Comparison of ENCODE assay signal across 10 cellular contexts in genomic region chr11:61445535-61445934, GRCh38. TPM values are rescaled to one million over a fixed set of nuclear protein-coding genes. Genes with fewer than 3 reads are reported as not detected.
A peak's percentile ranks its signal among the peaks of the same experiment; 100 is the strongest.
DNase-seq lines count a peak whose midpoint lies in the region; ATAC-seq and TF ChIP-seq lines count a peak whose summit lies in the region.
"Had no signal": no experiment of that assay in that cellular context is flagged by ENCODE, and none has a peak within 500 bp of the region (broad histone marks: within the 10 kb centered on the region; RNA-seq: fewer than 3 reads in every experiment).

No MANE protein-coding gene starts in this region.

- WGBS in endodermal cell (ENCODE audit: insufficient coverage in 1 of 2, insufficient read length in 1 of 2), 2 experiments = 88 to 97% methylated on average over 3 to 4 of the region's 4 CpGs

- H3K36me3 ChIP-seq in endodermal cell (ENCODE audit: control insufficient read depth, insufficient read depth, low read length) (peaks cover 79% of the 10 kb centered on the region), stomach smooth muscle (ENCODE audit: control insufficient read depth in 2 of 2, insufficient read depth in 2 of 2, low read length in 2 of 2) (peaks cover 7 to 13% of the 10 kb centered on the region in 2 donors)

- H3K27ac Mint-ChIP-seq in endodermal cell = peak overlapping the region; percentile 84
- H3K27ac Mint-ChIP-seq: T-helper 2 cell treated with Interferon-gamma antibody and Interleukin-4, amounts not matched to agents 5 μg/mL and 100 μg/mL, for 36 hours had no signal

- peaks cover 75% of the 10 kb centered on the region for H3K36me3 Mint-ChIP-seq in endodermal cell (ENCODE audit: low read depth)

- no peaks in the 10 kb centered on the region for H3K27me3 Mint-ChIP-seq in endodermal cell (ENCODE audit: insufficient read depth)

- no peak for TF ChIP-seq CTCF in endodermal cell (conservative IDR thresholded peaks at IDR 0.05)

- H3K4me3 ChIP-seq in endodermal cell (ENCODE audit: low read length) = no peak overlapping the region
- no peak overlapping the region for H3K4me3 ChIP-seq in stomach smooth muscle (ENCODE audit: low read length in 2 of 2)
- H3K4me3 ChIP-seq: suprapubic skin had no signal

- H3K27me3 ChIP-seq in endodermal cell (ENCODE audit: control insufficient read depth, insufficient read depth, low read length, poor library complexity, severe bottlenecking) (no peaks in the 10 kb centered on the region), stomach smooth muscle (ENCODE audit: control insufficient read depth in 1 of 2, insufficient read depth in 2 of 2, low read length in 2 of 2) (no peaks in the 10 kb centered on the region)
- H3K27me3 ChIP-seq: suprapubic skin had no signal

- H3K27ac ChIP-seq in endodermal cell (ENCODE audit: low read depth, low read length) (peak overlapping the region; percentile 55), stomach smooth muscle (ENCODE audit: low read length) (peak overlapping the region; percentile 74)
- H3K27ac ChIP-seq: suprapubic skin had no signal

- peak; percentile 38 to 68 for DNase-seq in NCI-H2081 (lab: John Stamatoyannopoulos, UW)
- no peak for DNase-seq in NCI-H2081 treated with DMSO at 0.1 percent for 48 hours (lab: John Stamatoyannopoulos, UW)
- DNase-seq in NCI-H345 treated with DMSO at 0.1 percent for 48 hours (lab: John Stamatoyannopoulos, UW; ENCODE audit: unreplicated experiment) = peak; percentile 10
- DNase-seq in endodermal cell = no peak

- no peak for ATAC-seq in GM21528 (IDR thresholded peaks at IDR 0.05; ENCODE audit: low FRiP score, unreplicated experiment)
- no peak for ATAC-seq in GM19324 (IDR thresholded peaks at IDR 0.05; ENCODE audit: low FRiP score, unreplicated experiment)
- ATAC-seq in GM21367 (IDR thresholded peaks at IDR 0.05; ENCODE audit: unreplicated experiment) = no peak

- no peaks in the 10 kb centered on the region for H3K9me3 ChIP-seq in endodermal cell (ENCODE audit: control insufficient read depth, low read length)
- H3K9me3 ChIP-seq in stomach smooth muscle (ENCODE audit: control insufficient read depth in 2 of 2, low read length in 2 of 2) = no peaks in the 10 kb centered on the region
- H3K9me3 ChIP-seq: suprapubic skin had no signal

- H3K4me1 ChIP-seq in endodermal cell (ENCODE audit: control insufficient read depth, insufficient read depth, low read length) (no peaks in the 10 kb centered on the region), stomach smooth muscle (ENCODE audit: control insufficient read depth, insufficient read depth, low read length) (peaks cover 47% of the 10 kb centered on the region)

- H3K9me3 Mint-ChIP-seq in endodermal cell = no peaks in the 10 kb centered on the region
- H3K9me3 Mint-ChIP-seq: T-helper 2 cell treated with Interferon-gamma antibody and Interleukin-4, amounts not matched to agents 5 μg/mL and 100 μg/mL, for 36 hours had no signal

- H3K9ac ChIP-seq in endodermal cell (ENCODE audit: extremely low read depth, low read length, poor library complexity, severe bottlenecking) = no peak overlapping the region
- peak overlapping the region in 1 of 2 donors; percentile 47 for H3K9ac ChIP-seq in stomach smooth muscle (ENCODE audit: low read length in 2 of 2)

- H3K4me1 Mint-ChIP-seq in endodermal cell = peaks cover 1% of the 10 kb centered on the region

- H3K4me3 Mint-ChIP-seq in endodermal cell = no peak overlapping the region
- H3K4me3 Mint-ChIP-seq: T-helper 2 cell treated with Interferon-gamma antibody and Interleukin-4, amounts not matched to agents 5 μg/mL and 100 μg/mL, for 36 hours had no signal

RNA-seq across cellular contexts. Expression of gene SDHAF2, which starts 15.6 kb away (rescaled TPM):
- total RNA-seq in endodermal cell = 10 to 100 TPM; 41.4 to 45.4 TPM
- 37.1 TPM for polyA plus RNA-seq in endodermal cell (2013, experiment 1 of 2)
- polyA plus RNA-seq in endodermal cell (2013, experiment 2 of 2) = 47.9 TPM

RNA-seq across cellular contexts. Expression of gene CPSF7, which starts 15.8 kb away (rescaled TPM):
- total RNA-seq in endodermal cell = 100 to 1,000 TPM; 108 to 117 TPM
- 100 TPM for polyA plus RNA-seq in endodermal cell (2013, experiment 1 of 2)
- 91.8 TPM for polyA plus RNA-seq in endodermal cell (2013, experiment 2 of 2)

RNA-seq across cellular contexts. Expression of gene TMEM216, which starts 53.1 kb away (rescaled TPM):
- 10 to 100 TPM; 22.6 to 26.6 TPM for total RNA-seq in endodermal cell
- polyA plus RNA-seq in endodermal cell (2013, experiment 1 of 2) = 33.1 TPM
- polyA plus RNA-seq in endodermal cell (2013, experiment 2 of 2) = 25.2 TPM

Comparison
In these comparisons a context has a peak if more than half of its experiments do, and no peak if none do; other contexts are left out.
1. DNase-seq: peak in NCI-H2081 (2 of 2) and NCI-H345 treated with DMSO at 0.1 percent for 48 hours (single experiment); none in NCI-H2081 treated with DMSO at 0.1 percent for 48 hours (single experiment) and endodermal cell (single experiment).